ENCODE assay signal across 8 cellular contexts in the genomic region with DNA sequence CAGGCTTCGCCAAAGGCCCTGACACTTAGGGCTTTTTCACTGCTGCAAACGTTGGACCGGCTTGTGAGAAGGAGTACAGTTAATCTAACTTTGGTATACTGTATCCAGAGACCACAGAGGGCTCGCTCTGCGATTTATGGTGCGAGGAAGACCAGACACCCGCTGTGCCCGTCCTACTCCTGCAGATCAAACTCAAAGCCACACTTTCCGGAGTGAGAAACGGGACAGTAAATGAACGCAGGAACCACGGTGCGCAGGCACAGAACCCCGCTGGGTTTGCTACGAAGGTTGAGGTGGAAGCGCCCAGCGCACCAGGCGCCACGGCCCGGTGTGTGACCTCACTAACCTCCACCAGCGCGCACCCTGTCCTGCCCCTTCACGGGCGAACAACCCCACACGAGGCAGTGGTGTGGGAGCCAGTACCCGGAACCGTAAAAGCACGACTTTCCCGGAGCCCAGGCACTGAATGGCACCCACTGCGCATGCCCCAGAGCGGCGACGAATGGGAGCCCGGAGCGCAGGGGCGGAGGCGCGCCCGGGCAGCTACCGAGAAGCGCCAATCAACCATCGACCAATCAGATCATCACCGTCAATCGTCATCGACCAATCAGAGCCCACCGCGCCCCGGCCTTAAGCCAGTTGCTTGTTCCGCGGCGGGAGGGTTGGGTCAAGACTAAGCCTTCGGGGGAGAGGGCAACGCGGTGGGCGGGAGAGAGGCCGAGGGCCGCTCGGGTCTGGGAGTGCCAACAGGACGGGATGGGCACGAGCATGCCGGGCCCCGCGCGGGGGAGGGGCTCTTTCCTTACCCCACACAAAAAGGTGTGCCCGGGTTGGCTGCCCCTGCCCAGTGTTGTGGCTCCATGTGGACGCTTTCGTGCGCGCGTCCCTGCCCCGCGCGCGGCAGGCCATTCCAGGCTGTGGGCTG. TPM values are rescaled to one million over a fixed set of nuclear protein-coding genes. Genes with fewer than 3 reads are reported as not detected.
DNase-seq lines count a peak whose midpoint lies in the region; ATAC-seq and TF ChIP-seq lines count a peak whose summit lies in the region.

No MANE protein-coding gene starts in this region.

- H3K27ac ChIP-seq in left ventricle myocardium inferior (replicated peaks) (peak overlapping the region; percentile 85), upper lobe of right lung (peak overlapping the region; percentile 78)

- in situ Hi-C loops in GM13976 (cut with MboI; ENCODE audit: low sequenced_read_pairs, unreplicated experiment): no loop called here

- peaks cover 11% of the 10 kb centered on the region for H3K4me1 ChIP-seq in left ventricle myocardium inferior
- no peaks in the 10 kb centered on the region for H3K4me1 ChIP-seq in upper lobe of right lung

- H3K27me3 ChIP-seq in left ventricle myocardium inferior (ENCODE audit: low read depth) (no peaks in the 10 kb centered on the region), upper lobe of right lung (no peaks in the 10 kb centered on the region)

- intact Hi-C loops in left ventricle myocardium inferior (cut with micrococcal nuclease): no loop called here
- intact Hi-C loops in posterior vena cava (cut with DNase I): no loop called here
- intact Hi-C loops in upper lobe of right lung (cut with DNase I): no loop called here

- DNase-seq in GM13976 (ENCODE audit: low spot score): peak; percentile 98
- DNase-seq in NCI-H1436 treated with DMSO at 0.1 percent for 48 hours (lab: John Stamatoyannopoulos, UW): peak; percentile 37
- peak; percentile 81 for DNase-seq in T follicular helper cell (ENCODE audit: low read depth)
- peak; percentile 89 for DNase-seq in amniotic epithelial cell (ENCODE audit: low read depth)
- peak; percentile 90 for DNase-seq in left ventricle myocardium inferior
- peak; percentile 96 for DNase-seq in posterior vena cava (ENCODE audit: low spot score)
- DNase-seq in upper lobe of right lung: peak; percentile 94

- H3K36me3 ChIP-seq in left ventricle myocardium inferior: no peaks in the 10 kb centered on the region
- H3K36me3 ChIP-seq in upper lobe of right lung: no peaks in the 10 kb centered on the region

- H3K4me3 ChIP-seq in left ventricle myocardium inferior (peak overlapping the region; percentile 74), upper lobe of right lung (peak overlapping the region; percentile 64)

- H3K9me3 ChIP-seq in left ventricle myocardium inferior (replicated peaks) (no peaks in the 10 kb centered on the region), upper lobe of right lung (no peaks in the 10 kb centered on the region)

- TF ChIP-seq CTCF in GM13976 (IDR thresholded peaks at IDR 0.05; ENCODE audit: borderline replicate concordance, control extremely low read depth, extremely low read depth, insufficient read depth, missing control alignments) (no peak), left ventricle myocardium inferior (IDR thresholded peaks at IDR 0.05; ENCODE audit: borderline replicate concordance) (no peak), upper lobe of right lung (IDR thresholded peaks at IDR 0.05) (no peak)

- peak; percentile 93 for ATAC-seq in HG02852 (IDR thresholded peaks at IDR 0.05; ENCODE audit: unreplicated experiment)
- ATAC-seq in upper lobe of right lung: peak; percentile 99

RNA-seq across cellular contexts. Expression of a gene that starts 21.3 kb away (rescaled TPM):
- total RNA-seq in left ventricle myocardium inferior: 80.4 TPM
- total RNA-seq in posterior vena cava: 10 to 100 TPM; 49.8 to 51.9 TPM
- total RNA-seq in upper lobe of right lung: 63.2 TPM

RNA-seq across cellular contexts. Expression of a gene that starts 22.6 kb away (rescaled TPM):
- total RNA-seq in left ventricle myocardium inferior (18.1 TPM), posterior vena cava (10 to 100 TPM; 12.9 to 15.9 TPM), upper lobe of right lung (19.3 TPM)

RNA-seq across cellular contexts. Expression of a gene that starts 27.2 kb away (rescaled TPM):
- 8.7 TPM for total RNA-seq in left ventricle myocardium inferior
- total RNA-seq in posterior vena cava: 10 to 100 TPM; 36.4 to 42.6 TPM
- total RNA-seq in upper lobe of right lung: 17.3 TPM

RNA-seq across cellular contexts. Expression of a gene that starts 42.2 kb away (rescaled TPM):
- total RNA-seq in left ventricle myocardium inferior: 1.6 TPM
- total RNA-seq in posterior vena cava: 1 to 10 TPM; 3.0 to 4.1 TPM
- 10.8 TPM for total RNA-seq in upper lobe of right lung

RNA-seq across cellular contexts. Expression of a gene that starts 57.8 kb away (rescaled TPM):
- total RNA-seq in left ventricle myocardium inferior: 19.2 TPM
- 10 to 100 TPM; 46.4 to 52.6 TPM for total RNA-seq in posterior vena cava
- total RNA-seq in upper lobe of right lung: 62.4 TPM

Comparison
In these comparisons a context has a peak if more than half of its experiments do, and no peak if none do; other contexts are left out.
1. Peak in every context shown above with its lines: DNase-seq, ATAC-seq, H3K4me3 ChIP-seq and H3K27ac ChIP-seq.
2. DNase-seq: peak in every context shown above with its lines; median percentile 98 in GM13976; 96 in posterior vena cava; 94 in upper lobe of right lung; 90 in left ventricle myocardium inferior; 89 in amniotic epithelial cell; 81 in T follicular helper cell; 37 in NCI-H1436 treated with DMSO at 0.1 percent for 48 hours.